Comparison of ENCODE assay signal across 24 cellular contexts in genomic region chr17:9169116-9169515, GRCh38.
"Had no signal": no experiment of that assay in that cellular context is flagged by ENCODE, and none has a peak within 500 bp of the region (broad histone marks: within the 10 kb centered on the region; RNA-seq: fewer than 3 reads in every experiment).

No MANE protein-coding gene starts in this region.

- H3K4me1 Mint-ChIP-seq: naive B cell; stimulated activated naive B cell treated with anti-CD40 and anti-IgM and Interleukin-4, amounts not matched to agents 10 μg/mL and 1 μg/mL and 100 μg/mL, for 72 hours; stimulated activated naive CD8-positive, alpha-beta T cell treated with anti-CD3 and anti-CD28 coated beads, Interleukin-15, amount 100 ng/mL, for 72 hours had no signal

- H3K79me2 ChIP-seq: hepatocyte had no signal

- H2AFZ ChIP-seq: hepatocyte had no signal

- H3K27ac Mint-ChIP-seq: stimulated activated naive B cell treated with anti-CD40 and anti-IgM and Interleukin-4, amounts not matched to agents 10 μg/mL and 1 μg/mL and 100 μg/mL, for 72 hours; stimulated activated naive CD8-positive, alpha-beta T cell treated with anti-CD3 and anti-CD28 coated beads, Interleukin-15, amount 100 ng/mL, for 72 hours had no signal

- H3K4me3 ChIP-seq: coronary artery, dorsolateral prefrontal cortex, hepatocyte, lung, psoas muscle, spleen, testis, tibial nerve had no signal

- H3K36me3 ChIP-seq: neutrophil, spleen, tibial nerve had no signal

- H3K4me3 Mint-ChIP-seq: naive B cell; stimulated activated naive B cell treated with anti-CD40 and anti-IgM and Interleukin-4, amounts not matched to agents 10 μg/mL and 1 μg/mL and 100 μg/mL, for 72 hours; stimulated activated naive CD8-positive, alpha-beta T cell treated with anti-CD3 and anti-CD28 coated beads, Interleukin-15, amount 100 ng/mL, for 72 hours had no signal

- H3K4me1 ChIP-seq: psoas muscle, spleen, testis, tibial nerve had no signal

- H3K9me3 Mint-ChIP-seq: stimulated activated naive CD8-positive, alpha-beta T cell treated with anti-CD3 and anti-CD28 coated beads, Interleukin-15, amount 100 ng/mL, for 72 hours had no signal

- H3K4me2 ChIP-seq: hepatocyte had no signal

- ATAC-seq: left colon; left ventricle myocardium superior; psoas muscle; sciatic nerve; stimulated activated naive B cell treated with anti-CD40 and anti-IgM and Interleukin-4, amounts not matched to agents 10 μg/mL and 1 μg/mL and 100 μg/mL, for 72 hours; stimulated activated naive CD8-positive, alpha-beta T cell treated with anti-CD3 and anti-CD28 coated beads, Interleukin-15, amount 100 ng/mL, for 72 hours had no signal

- H3K9me3 ChIP-seq: neutrophil, psoas muscle, testis had no signal

- DNase-seq: dorsolateral prefrontal cortex; effector CD8-positive, alpha-beta T cell; foreskin melanocyte; head of caudate nucleus; kidney; left colon; left ventricle myocardium superior; mesendoderm; naive B cell; psoas muscle; retina; spleen; stimulated activated CD4-positive, alpha-beta T cell treated with anti-CD3 and anti-CD28 coated beads, Interleukin-15, amount 100 ng/mL, for 24 hours; stimulated activated CD4-positive, alpha-beta T cell treated with anti-CD3 and anti-CD28 coated beads, Interleukin-1b, Interleukin-23, amount 100 ng/mL, for 48 hours; stimulated activated CD4-positive, alpha-beta T cell treated with anti-CD3 and anti-CD28 coated beads, Interleukin-4, amount 100 ng/mL, for 24 hours; stimulated activated naive B cell treated with anti-CD40 and anti-IgM and Interleukin-4, amounts not matched to agents 10 μg/mL and 1 μg/mL and 100 μg/mL, for 72 hours; stimulated activated naive CD8-positive, alpha-beta T cell treated with anti-CD3 and anti-CD28 coated beads, Interleukin-15, amount 100 ng/mL, for 72 hours; testis had no signal

- H3K27me3 ChIP-seq: hepatocyte, neutrophil, testis, tibial nerve had no signal

- H3K27ac ChIP-seq: coronary artery, dorsolateral prefrontal cortex, hepatocyte, neutrophil, psoas muscle, spleen, testis, tibial nerve had no signal
